ENCODE assay signal across 9 cellular contexts in genomic region chr2:70161069-70161534, GRCh38. TPM values are rescaled to one million over a fixed set of nuclear protein-coding genes. Genes with fewer than 3 reads are reported as not detected.
DNase-seq lines count a peak whose midpoint lies in the region; ATAC-seq lines count a peak whose summit lies in the region.
"Had no signal": no experiment of that assay in that cellular context is flagged by ENCODE, and none has a peak within 500 bp of the region (broad histone marks: within the 10 kb centered on the region; RNA-seq: fewer than 3 reads in every experiment).

No MANE protein-coding gene starts in this region.

- H3K18ac ChIP-seq in mesendoderm (ENCODE audit: low read length), result no peak overlapping the region

- no peak overlapping the region for H2BK120ac ChIP-seq in mesendoderm (ENCODE audit: low read depth, low read length)

- H3K27me3 ChIP-seq in mesendoderm (ENCODE audit: insufficient read depth, low read length, poor library complexity), result no peaks in the 10 kb centered on the region

- no peak overlapping the region for H3K4me2 ChIP-seq in mesendoderm (ENCODE audit: low read length)

- H3K79me1 ChIP-seq in mesendoderm (ENCODE audit: low read length), result no peaks in the 10 kb centered on the region

- no peak overlapping the region for H4K5ac ChIP-seq in mesendoderm (ENCODE audit: low read length)

- H4K8ac ChIP-seq in mesendoderm (ENCODE audit: low read depth, low read length), result no peak overlapping the region

- ATAC-seq in GM19023 (IDR thresholded peaks at IDR 0.05; ENCODE audit: unreplicated experiment), result peak; percentile 63
- ATAC-seq in HG02623 (IDR thresholded peaks at IDR 0.05; ENCODE audit: unreplicated experiment), result peak; percentile 72
- no peak for ATAC-seq in activated CD4-positive, CD25-positive, alpha-beta regulatory T cell treated with anti-CD3 and anti-CD28 coated beads, Interleukin-2, amount 50 U/mL, for 24 hours

- H2AK5ac ChIP-seq in mesendoderm (ENCODE audit: low read length), result no peak overlapping the region

- no peak overlapping the region for H2BK15ac ChIP-seq in mesendoderm (replicated peaks; ENCODE audit: low read depth)

- no peaks in the 10 kb centered on the region for H3K36me3 ChIP-seq in mesendoderm (ENCODE audit: control insufficient read depth, insufficient read depth, low read length)

- no peaks in the 10 kb centered on the region for H3K4me1 ChIP-seq in mesendoderm (ENCODE audit: control insufficient read depth, low read depth, low read length)

- H3K9ac ChIP-seq in mesendoderm (ENCODE audit: low read length), result no peak overlapping the region

- WGBS in mesendoderm (ENCODE audit: extremely low coverage, insufficient coverage, low lambda C conversion rate), result no CpG with 5 or more reads among the region's 2 CpGs

- H3K4me3 ChIP-seq in mesendoderm (ENCODE audit: low read length), result no peak overlapping the region

- H3K27ac ChIP-seq in mesendoderm (ENCODE audit: low read depth, low read length), result no peak overlapping the region

- H2BK5ac ChIP-seq in mesendoderm (ENCODE audit: low read length), result no peak overlapping the region

- H3K23ac ChIP-seq in mesendoderm (ENCODE audit: low read length), result peak overlapping the region; percentile 45

- DNase-seq in NCI-H2029 treated with DMSO at 0.1 percent for 48 hours (lab: John Stamatoyannopoulos, UW) (peak; percentile 4), mesendoderm (no peak), DMS 273 treated with DMSO at 0.1 percent for 48 hours (lab: John Stamatoyannopoulos, UW) (no peak), DMS79 treated with DMSO at 0.1 percent for 48 hours (lab: John Stamatoyannopoulos, UW) (no peak)
- DNase-seq: endodermal cell, NCI-H187 had no signal

- no peak overlapping the region for H3K56ac ChIP-seq in mesendoderm (ENCODE audit: low read length)

- H3K79me2 ChIP-seq in mesendoderm (ENCODE audit: control insufficient read depth, insufficient read depth, low read length), result no peaks in the 10 kb centered on the region

- H3K4ac ChIP-seq in mesendoderm (ENCODE audit: low read depth, low read length), result no peak overlapping the region

RNA-seq across cellular contexts. Expression of gene C2orf42, which starts 29.7 kb away (rescaled TPM):
- polyA plus RNA-seq in mesendoderm (2013, experiment 1 of 2), result 4.5 TPM
- 4.9 TPM for polyA plus RNA-seq in mesendoderm (2013, experiment 2 of 2)

Comparison
In these comparisons a context has a peak if more than half of its experiments do, and no peak if none do; other contexts are left out.
1. ATAC-seq: peak in GM19023 (single experiment) and HG02623 (single experiment); none in activated CD4-positive, CD25-positive, alpha-beta regulatory T cell treated with anti-CD3 and anti-CD28 coated beads, Interleukin-2, amount 50 U/mL, for 24 hours (0 of 2).